1 cellular context compared by ENCODE assay signal in genomic region chr3:23052230-23053019, GRCh38.
TF ChIP-seq lines count a peak whose summit lies in the region.

No MANE protein-coding gene starts in this region.

TF ChIP-seq in GM23338, 12 proteins besides CTCF, POLR2A, EP300 and RAD21 (continued from another document):
- TF ChIP-seq ZNF462 (CRISPR knock-in tag; IDR thresholded peaks at IDR 0.05) (no peak), CREB1 (CRISPR knock-in tag; IDR thresholded peaks at IDR 0.05; ENCODE audit: low read depth) (no peak), ZNF331 (CRISPR knock-in tag; IDR thresholded peaks at IDR 0.05; ENCODE audit: low read depth) (no peak), REST (IDR thresholded peaks at IDR 0.05; ENCODE audit: unreplicated experiment) (no peak), ETS1 (IDR thresholded peaks at IDR 0.05) (no peak)
